1 cellular context compared by ENCODE assay signal in genomic region chr1:21638531-21639341, GRCh38.
TF ChIP-seq lines count a peak whose summit lies in the region.

No MANE protein-coding gene starts in this region.

TF ChIP-seq in HEK293, 187 proteins besides CTCF, POLR2A, EP300 and RAD21 (continued from another document and continues in another):
- TF ChIP-seq, protein P1, sequence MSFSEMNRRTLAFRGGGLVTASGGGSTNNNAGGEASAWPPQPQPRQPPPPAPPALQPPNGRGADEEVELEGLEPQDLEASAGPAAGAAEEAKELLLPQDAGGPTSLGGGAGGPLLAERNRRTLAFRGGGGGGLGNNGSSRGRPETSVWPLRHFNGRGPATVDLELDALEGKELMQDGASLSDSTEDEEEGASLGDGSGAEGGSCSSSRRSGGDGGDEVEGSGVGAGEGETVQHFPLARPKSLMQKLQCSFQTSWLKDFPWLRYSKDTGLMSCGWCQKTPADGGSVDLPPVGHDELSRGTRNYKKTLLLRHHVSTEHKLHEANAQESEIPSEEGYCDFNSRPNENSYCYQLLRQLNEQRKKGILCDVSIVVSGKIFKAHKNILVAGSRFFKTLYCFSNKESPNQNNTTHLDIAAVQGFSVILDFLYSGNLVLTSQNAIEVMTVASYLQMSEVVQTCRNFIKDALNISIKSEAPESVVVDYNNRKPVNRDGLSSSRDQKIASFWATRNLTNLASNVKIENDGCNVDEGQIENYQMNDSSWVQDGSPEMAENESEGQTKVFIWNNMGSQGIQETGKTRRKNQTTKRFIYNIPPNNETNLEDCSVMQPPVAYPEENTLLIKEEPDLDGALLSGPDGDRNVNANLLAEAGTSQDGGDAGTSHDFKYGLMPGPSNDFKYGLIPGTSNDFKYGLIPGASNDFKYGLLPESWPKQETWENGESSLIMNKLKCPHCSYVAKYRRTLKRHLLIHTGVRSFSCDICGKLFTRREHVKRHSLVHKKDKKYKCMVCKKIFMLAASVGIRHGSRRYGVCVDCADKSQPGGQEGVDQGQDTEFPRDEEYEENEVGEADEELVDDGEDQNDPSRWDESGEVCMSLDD (tag by site-specific recombination; IDR thresholded peaks at IDR 0.05), result 0 out of 2 replicates have a peak, but pooled peaks have one; percentile 23
- TF ChIP-seq ZNF707 (tag by site-specific recombination; IDR thresholded peaks at IDR 0.05) (no peak), ZNF560 (tag by site-specific recombination; IDR thresholded peaks at IDR 0.05; ENCODE audit: borderline replicate concordance) (no peak), KLF9 (tag by site-specific recombination; IDR thresholded peaks at IDR 0.05; ENCODE audit: low read depth) (peak; percentile 25; the same call in 1 of the 2 replicates), FEZF1 (tag by site-specific recombination; IDR thresholded peaks at IDR 0.05) (no peak), ZBTB21 (tag by site-specific recombination; IDR thresholded peaks at IDR 0.05) (peak; percentile 73), KLF1 (tag by site-specific recombination; IDR thresholded peaks at IDR 0.05) (0 out of 2 replicates have a peak, but pooled peaks have one; percentile 9), ZSCAN30 (tag by site-specific recombination; IDR thresholded peaks at IDR 0.05) (no peak), ZNF362 (tag by site-specific recombination; IDR thresholded peaks at IDR 0.05) (peak; percentile 67; the same call in 1 of the 2 replicates), ZNF394 (tag by site-specific recombination; IDR thresholded peaks at IDR 0.05; ENCODE audit: borderline replicate concordance) (peak; percentile 99), ZNF366 (tag by site-specific recombination; conservative IDR thresholded peaks at IDR 0.05) (peak; percentile 94), PRDM1 (tag by site-specific recombination; IDR thresholded peaks at IDR 0.05) (peak; percentile 75), ZNF223 (tag by site-specific recombination; IDR thresholded peaks at IDR 0.05) (no peak), ZEB2 (tag by site-specific recombination; IDR thresholded peaks at IDR 0.05) (peak; percentile 74; the same call in 1 of the 2 replicates), ZNF24 (tag by site-specific recombination; IDR thresholded peaks at IDR 0.05) (peak; percentile 71), ZNF10 (tag by site-specific recombination; IDR thresholded peaks at IDR 0.05) (peak; percentile 96), PRDM10 (tag by site-specific recombination; IDR thresholded peaks at IDR 0.05) (peak; percentile 86), ZNF398 (tag by site-specific recombination; IDR thresholded peaks at IDR 0.05) (peak; percentile 92), ZXDB (tag by site-specific recombination; IDR thresholded peaks at IDR 0.05) (0 out of 2 replicates have a peak, but pooled peaks have one; percentile 21), EGR2 (tag by site-specific recombination; IDR thresholded peaks at IDR 0.05; ENCODE audit: low read depth) (0 out of 2 replicates have a peak, but pooled peaks have one; percentile 26), KLF17 (tag by site-specific recombination; IDR thresholded peaks at IDR 0.05) (peak; percentile 74), GLIS2 (tag by site-specific recombination; IDR thresholded peaks at IDR 0.05) (peak; percentile 32; the same call in 1 of the 2 replicates), KLF10 (tag by site-specific recombination; IDR thresholded peaks at IDR 0.05) (peak; percentile 40; the same call in 1 of the 2 replicates), HIC1 (tag by site-specific recombination; IDR thresholded peaks at IDR 0.05) (peak; percentile 84), ZBTB48 (tag by site-specific recombination; IDR thresholded peaks at IDR 0.05) (peak; percentile 82), SP7 (tag by site-specific recombination; IDR thresholded peaks at IDR 0.05) (peak; percentile 93), PATZ1 (tag by site-specific recombination; IDR thresholded peaks at IDR 0.05) (peak; percentile 94), ZNF664 (tag by site-specific recombination; IDR thresholded peaks at IDR 0.05) (no peak), ZFP69B (tag by site-specific recombination; IDR thresholded peaks at IDR 0.05) (0 out of 2 replicates have a peak, but pooled peaks have one; percentile 66), ZNF335 (tag by site-specific recombination; conservative IDR thresholded peaks at IDR 0.05) (peak; percentile 10; the same call in 1 of the 2 replicates), ZNF629 (tag by site-specific recombination; IDR thresholded peaks at IDR 0.05) (peak; percentile 92), GLIS1 (tag by site-specific recombination; IDR thresholded peaks at IDR 0.05) (peak; percentile 50; the same call in 1 of the 2 replicates), ZFP37 (tag by site-specific recombination; IDR thresholded peaks at IDR 0.05) (peak; percentile 58; the same call in 1 of the 2 replicates), ZNF558 (tag by site-specific recombination; IDR thresholded peaks at IDR 0.05) (peak; percentile 62), ZNF146 (tag by site-specific recombination; IDR thresholded peaks at IDR 0.05) (no peak), ZBTB17 (tag by site-specific recombination; IDR thresholded peaks at IDR 0.05) (peak; percentile 31; the same call in 1 of the 2 replicates), ZNF324 (tag by site-specific recombination; IDR thresholded peaks at IDR 0.05) (no peak), ZNF830 (tag by site-specific recombination; IDR thresholded peaks at IDR 0.05; ENCODE audit: low read depth) (no peak)
- TF ChIP-seq, protein P2, sequence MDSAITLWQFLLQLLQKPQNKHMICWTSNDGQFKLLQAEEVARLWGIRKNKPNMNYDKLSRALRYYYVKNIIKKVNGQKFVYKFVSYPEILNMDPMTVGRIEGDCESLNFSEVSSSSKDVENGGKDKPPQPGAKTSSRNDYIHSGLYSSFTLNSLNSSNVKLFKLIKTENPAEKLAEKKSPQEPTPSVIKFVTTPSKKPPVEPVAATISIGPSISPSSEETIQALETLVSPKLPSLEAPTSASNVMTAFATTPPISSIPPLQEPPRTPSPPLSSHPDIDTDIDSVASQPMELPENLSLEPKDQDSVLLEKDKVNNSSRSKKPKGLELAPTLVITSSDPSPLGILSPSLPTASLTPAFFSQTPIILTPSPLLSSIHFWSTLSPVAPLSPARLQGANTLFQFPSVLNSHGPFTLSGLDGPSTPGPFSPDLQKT (IDR thresholded peaks at IDR 0.05; ENCODE audit: borderline replicate concordance, low read depth, low read length), result no peak
- TF ChIP-seq, protein P3, sequence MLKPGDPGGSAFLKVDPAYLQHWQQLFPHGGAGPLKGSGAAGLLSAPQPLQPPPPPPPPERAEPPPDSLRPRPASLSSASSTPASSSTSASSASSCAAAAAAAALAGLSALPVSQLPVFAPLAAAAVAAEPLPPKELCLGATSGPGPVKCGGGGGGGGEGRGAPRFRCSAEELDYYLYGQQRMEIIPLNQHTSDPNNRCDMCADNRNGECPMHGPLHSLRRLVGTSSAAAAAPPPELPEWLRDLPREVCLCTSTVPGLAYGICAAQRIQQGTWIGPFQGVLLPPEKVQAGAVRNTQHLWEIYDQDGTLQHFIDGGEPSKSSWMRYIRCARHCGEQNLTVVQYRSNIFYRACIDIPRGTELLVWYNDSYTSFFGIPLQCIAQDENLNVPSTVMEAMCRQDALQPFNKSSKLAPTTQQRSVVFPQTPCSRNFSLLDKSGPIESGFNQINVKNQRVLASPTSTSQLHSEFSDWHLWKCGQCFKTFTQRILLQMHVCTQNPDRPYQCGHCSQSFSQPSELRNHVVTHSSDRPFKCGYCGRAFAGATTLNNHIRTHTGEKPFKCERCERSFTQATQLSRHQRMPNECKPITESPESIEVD (tag by site-specific recombination; IDR thresholded peaks at IDR 0.05), result no peak; the same call in 1 of the 2 replicates
- TF ChIP-seq, protein P4, sequence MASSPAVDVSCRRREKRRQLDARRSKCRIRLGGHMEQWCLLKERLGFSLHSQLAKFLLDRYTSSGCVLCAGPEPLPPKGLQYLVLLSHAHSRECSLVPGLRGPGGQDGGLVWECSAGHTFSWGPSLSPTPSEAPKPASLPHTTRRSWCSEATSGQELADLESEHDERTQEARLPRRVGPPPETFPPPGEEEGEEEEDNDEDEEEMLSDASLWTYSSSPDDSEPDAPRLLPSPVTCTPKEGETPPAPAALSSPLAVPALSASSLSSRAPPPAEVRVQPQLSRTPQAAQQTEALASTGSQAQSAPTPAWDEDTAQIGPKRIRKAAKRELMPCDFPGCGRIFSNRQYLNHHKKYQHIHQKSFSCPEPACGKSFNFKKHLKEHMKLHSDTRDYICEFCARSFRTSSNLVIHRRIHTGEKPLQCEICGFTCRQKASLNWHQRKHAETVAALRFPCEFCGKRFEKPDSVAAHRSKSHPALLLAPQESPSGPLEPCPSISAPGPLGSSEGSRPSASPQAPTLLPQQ (tag by site-specific recombination; IDR thresholded peaks at IDR 0.05), result 0 out of 2 replicates have a peak, but pooled peaks have one; percentile 57
